26 cellular contexts compared by ENCODE assay signal in the genomic region with DNA sequence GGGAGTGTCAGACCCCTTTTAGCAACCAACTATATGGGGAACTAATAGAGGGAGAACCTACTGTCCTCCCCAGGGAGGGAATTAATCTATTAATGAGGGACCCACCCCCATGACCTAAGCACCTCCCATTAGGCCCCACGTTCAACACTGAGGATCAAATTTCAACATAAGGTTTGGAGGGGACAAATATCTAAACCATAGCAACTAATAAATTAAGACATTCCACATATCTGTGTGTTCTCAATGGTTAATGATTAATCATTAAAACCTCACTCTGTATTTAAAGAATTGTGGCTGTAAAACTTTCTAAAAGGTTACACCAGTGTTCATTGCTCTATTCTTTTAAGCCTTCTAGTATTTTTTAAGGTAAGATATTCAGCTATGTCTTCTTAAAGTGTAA.
A peak's percentile ranks its signal among the peaks of the same experiment; 100 is the strongest.
DNase-seq lines count a peak whose midpoint lies in the region; TF ChIP-seq lines count a peak whose summit lies in the region.
"Had no signal": no experiment of that assay in that cellular context is flagged by ENCODE, and none has a peak within 500 bp of the region (broad histone marks: within the 10 kb centered on the region; RNA-seq: fewer than 3 reads in every experiment).

No MANE protein-coding gene starts in this region.

- DNase-seq in NCI-H526 treated with DMSO at 0.1 percent for 48 hours (lab: John Stamatoyannopoulos, UW) (peak; percentile 39), esophagus muscularis mucosa (ENCODE audit: extremely low spot score) (no peak), GM19238 (ENCODE audit: insufficient read length, low spot score) (no peak), thyroid gland (no peak), H4 (ENCODE audit: low spot score) (no peak), NOMO-1 treated with dmso at 0.1 percent for 144 hours (lab: John Stamatoyannopoulos, UW; ENCODE audit: unreplicated experiment) (no peak)
- DNase-seq: activated CD8-positive, alpha-beta memory T cell treated with anti-CD3 and anti-CD28 coated beads, Interleukin-2, amount 50 U/mL, for 48 hours; activated CD8-positive, alpha-beta T cell treated with anti-CD3 and anti-CD28 coated beads for 36 hours; activated naive CD4-positive, alpha-beta T cell treated with anti-CD3 and anti-CD28 coated beads for 36 hours; COR-L47; foreskin melanocyte; GM23248; left cardiac atrium; NCI-H1092; NCI-H2029; NCI-H2227 treated with DMSO at 0.1 percent for 48 hours; NCI-H748 treated with DMSO at 0.1 percent for 48 hours; right cardiac atrium; spleen; stimulated activated CD4-positive, alpha-beta T cell treated with anti-CD3 and anti-CD28 coated beads, Interleukin-2, amount 100 ng/mL, for 48 hours; tibial artery had no signal

- H3K9ac ChIP-seq in liver (ENCODE audit: low read depth in 1 of 2, low read length in 2 of 2): no peak overlapping the region
- H3K9ac ChIP-seq: GM23248, neural progenitor cell had no signal

- intact Hi-C loops in esophagus muscularis mucosa (cut with DNase I): no loop called here
- intact Hi-C loops in thyroid gland (cut with DNase I): no loop called here

- 41% methylated on average over 1 of the region's 1 CpG for WGBS in esophagus muscularis mucosa
- 13% methylated on average over 1 of the region's 1 CpG for WGBS in liver
- 28 to 68% methylated on average over 1 of the region's 1 CpG for WGBS in thyroid gland, 2 donors

- no peaks in the 10 kb centered on the region for H3K27me3 ChIP-seq in esophagus muscularis mucosa
- H3K27me3 ChIP-seq in liver (ENCODE audit: control insufficient read depth in 4 of 4, insufficient read depth in 4 of 4, low read length in 3 of 4): peaks cover 0 to 3% (median 0%) of the 10 kb centered on the region in 4 donors
- H3K27me3 ChIP-seq in thyroid gland: no peaks in the 10 kb centered on the region
- H3K27me3 ChIP-seq: breast epithelium, neural progenitor cell, tibial artery had no signal

- TF ChIP-seq RAD21 in liver (IDR thresholded peaks at IDR 0.05): no peak

- peaks cover 15 to 44% (median 40%) of the 10 kb centered on the region in 4 donors for H3K4me1 ChIP-seq in esophagus muscularis mucosa
- H3K4me1 ChIP-seq in liver (ENCODE audit: control insufficient read depth in 4 of 4, insufficient read depth in 4 of 4, low read length in 3 of 4): peaks cover 0 to 18% (median 4%) of the 10 kb centered on the region in 4 donors
- H3K4me1 ChIP-seq in thyroid gland: no peaks in the 10 kb centered on the region
- H3K4me1 ChIP-seq: neural progenitor cell had no signal

- TF ChIP-seq CTCF in esophagus muscularis mucosa (IDR thresholded peaks at IDR 0.05) (no peak), liver (IDR thresholded peaks at IDR 0.05; ENCODE audit: low read depth, low read length, missing input control) (no peak), thyroid gland (IDR thresholded peaks at IDR 0.05) (no peak)

- no peak for TF ChIP-seq EP300 in esophagus muscularis mucosa (IDR thresholded peaks at IDR 0.05)

- H3K36me3 ChIP-seq in esophagus muscularis mucosa: no peaks in the 10 kb centered on the region
- H3K36me3 ChIP-seq in liver (ENCODE audit: control insufficient read depth in 4 of 4, insufficient read depth in 3 of 4, low read depth in 1 of 4, low read length in 3 of 4): no peaks in the 10 kb centered on the region
- no peaks in the 10 kb centered on the region for H3K36me3 ChIP-seq in thyroid gland
- H3K36me3 ChIP-seq: breast epithelium, neural progenitor cell, spleen, tibial artery had no signal

- TF ChIP-seq POLR2A in esophagus muscularis mucosa (IDR thresholded peaks at IDR 0.05; ENCODE audit: low read depth): no peak
- TF ChIP-seq POLR2A in thyroid gland (IDR thresholded peaks at IDR 0.05): no peak

- no peaks in the 10 kb centered on the region for H3K9me3 ChIP-seq in esophagus muscularis mucosa
- H3K9me3 ChIP-seq in liver (ENCODE audit: control insufficient read depth in 4 of 4, low read length in 3 of 4): no peaks in the 10 kb centered on the region
- no peaks in the 10 kb centered on the region for H3K9me3 ChIP-seq in thyroid gland
- H3K9me3 ChIP-seq: breast epithelium, spleen, tibial artery had no signal

- H3K4me3 ChIP-seq in esophagus muscularis mucosa (no peak overlapping the region), liver (ENCODE audit: low read depth in 1 of 3, low read length in 3 of 3) (no peak overlapping the region), thyroid gland (replicated peaks in 1 of 3) (no peak overlapping the region)
- H3K4me3 ChIP-seq: breast epithelium, GM23248, K562, neural progenitor cell, spleen, tibial artery had no signal

- H3K27ac ChIP-seq in esophagus muscularis mucosa (replicated peaks in 1 of 4): peak overlapping the region in 3 of 4 donors; percentile 75 to 79 (median 75)
- no peak overlapping the region for H3K27ac ChIP-seq in liver (ENCODE audit: low read depth in 1 of 2, low read length in 2 of 2)
- H3K27ac ChIP-seq in thyroid gland: no peak overlapping the region
- H3K27ac ChIP-seq: C4-2B, GM23248, neural progenitor cell had no signal

TF ChIP-seq in liver, 16 proteins besides CTCF, POLR2A, EP300 and RAD21:
- TF ChIP-seq YY1 (IDR thresholded peaks at IDR 0.05) (no peak), HNF4A (conservative IDR thresholded peaks at IDR 0.05) (peak in 1 of 2 donors; percentile 17), EGR1 (IDR thresholded peaks at IDR 0.05; ENCODE audit: low read depth in 2 of 2) (no peak), TAF1 (conservative IDR thresholded peaks at IDR 0.05) (no peak), GABPA (IDR thresholded peaks at IDR 0.05 in 1 of 2, conservative IDR thresholded peaks at IDR 0.05 in 1 of 2) (no peak), SP1 (IDR thresholded peaks at IDR 0.05) (peak; percentile 8), JUND (IDR thresholded peaks at IDR 0.05) (no peak), NR2F2 (IDR thresholded peaks at IDR 0.05) (no peak), FOXA2 (IDR thresholded peaks at IDR 0.05) (no peak), FOXA1 (IDR thresholded peaks at IDR 0.05) (no peak), HNF4G (IDR thresholded peaks at IDR 0.05) (no peak), RXRA (IDR thresholded peaks at IDR 0.05) (peak in 1 of 2 donors; percentile 20)
- TF ChIP-seq, protein P1, sequence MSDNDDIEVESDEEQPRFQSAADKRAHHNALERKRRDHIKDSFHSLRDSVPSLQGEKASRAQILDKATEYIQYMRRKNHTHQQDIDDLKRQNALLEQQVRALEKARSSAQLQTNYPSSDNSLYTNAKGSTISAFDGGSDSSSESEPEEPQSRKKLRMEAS (IDR thresholded peaks at IDR 0.05): no peak
- TF ChIP-seq, protein P2, sequence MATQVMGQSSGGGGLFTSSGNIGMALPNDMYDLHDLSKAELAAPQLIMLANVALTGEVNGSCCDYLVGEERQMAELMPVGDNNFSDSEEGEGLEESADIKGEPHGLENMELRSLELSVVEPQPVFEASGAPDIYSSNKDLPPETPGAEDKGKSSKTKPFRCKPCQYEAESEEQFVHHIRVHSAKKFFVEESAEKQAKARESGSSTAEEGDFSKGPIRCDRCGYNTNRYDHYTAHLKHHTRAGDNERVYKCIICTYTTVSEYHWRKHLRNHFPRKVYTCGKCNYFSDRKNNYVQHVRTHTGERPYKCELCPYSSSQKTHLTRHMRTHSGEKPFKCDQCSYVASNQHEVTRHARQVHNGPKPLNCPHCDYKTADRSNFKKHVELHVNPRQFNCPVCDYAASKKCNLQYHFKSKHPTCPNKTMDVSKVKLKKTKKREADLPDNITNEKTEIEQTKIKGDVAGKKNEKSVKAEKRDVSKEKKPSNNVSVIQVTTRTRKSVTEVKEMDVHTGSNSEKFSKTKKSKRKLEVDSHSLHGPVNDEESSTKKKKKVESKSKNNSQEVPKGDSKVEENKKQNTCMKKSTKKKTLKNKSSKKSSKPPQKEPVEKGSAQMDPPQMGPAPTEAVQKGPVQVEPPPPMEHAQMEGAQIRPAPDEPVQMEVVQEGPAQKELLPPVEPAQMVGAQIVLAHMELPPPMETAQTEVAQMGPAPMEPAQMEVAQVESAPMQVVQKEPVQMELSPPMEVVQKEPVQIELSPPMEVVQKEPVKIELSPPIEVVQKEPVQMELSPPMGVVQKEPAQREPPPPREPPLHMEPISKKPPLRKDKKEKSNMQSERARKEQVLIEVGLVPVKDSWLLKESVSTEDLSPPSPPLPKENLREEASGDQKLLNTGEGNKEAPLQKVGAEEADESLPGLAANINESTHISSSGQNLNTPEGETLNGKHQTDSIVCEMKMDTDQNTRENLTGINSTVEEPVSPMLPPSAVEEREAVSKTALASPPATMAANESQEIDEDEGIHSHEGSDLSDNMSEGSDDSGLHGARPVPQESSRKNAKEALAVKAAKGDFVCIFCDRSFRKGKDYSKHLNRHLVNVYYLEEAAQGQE (IDR thresholded peaks at IDR 0.05): no peak
- TF ChIP-seq, protein P3, sequence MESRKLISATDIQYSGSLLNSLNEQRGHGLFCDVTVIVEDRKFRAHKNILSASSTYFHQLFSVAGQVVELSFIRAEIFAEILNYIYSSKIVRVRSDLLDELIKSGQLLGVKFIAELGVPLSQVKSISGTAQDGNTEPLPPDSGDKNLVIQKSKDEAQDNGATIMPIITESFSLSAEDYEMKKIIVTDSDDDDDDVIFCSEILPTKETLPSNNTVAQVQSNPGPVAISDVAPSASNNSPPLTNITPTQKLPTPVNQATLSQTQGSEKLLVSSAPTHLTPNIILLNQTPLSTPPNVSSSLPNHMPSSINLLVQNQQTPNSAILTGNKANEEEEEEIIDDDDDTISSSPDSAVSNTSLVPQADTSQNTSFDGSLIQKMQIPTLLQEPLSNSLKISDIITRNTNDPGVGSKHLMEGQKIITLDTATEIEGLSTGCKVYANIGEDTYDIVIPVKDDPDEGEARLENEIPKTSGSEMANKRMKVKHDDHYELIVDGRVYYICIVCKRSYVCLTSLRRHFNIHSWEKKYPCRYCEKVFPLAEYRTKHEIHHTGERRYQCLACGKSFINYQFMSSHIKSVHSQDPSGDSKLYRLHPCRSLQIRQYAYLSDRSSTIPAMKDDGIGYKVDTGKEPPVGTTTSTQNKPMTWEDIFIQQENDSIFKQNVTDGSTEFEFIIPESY (IDR thresholded peaks at IDR 0.05): no peak
- TF ChIP-seq, protein P4, sequence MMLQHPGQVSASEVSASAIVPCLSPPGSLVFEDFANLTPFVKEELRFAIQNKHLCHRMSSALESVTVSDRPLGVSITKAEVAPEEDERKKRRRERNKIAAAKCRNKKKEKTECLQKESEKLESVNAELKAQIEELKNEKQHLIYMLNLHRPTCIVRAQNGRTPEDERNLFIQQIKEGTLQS (IDR thresholded peaks at IDR 0.05): no peak
TF ChIP-seq in liver: peak in this region for 3.

Comparison
In these comparisons a context has a peak if more than half of its experiments do, and no peak if none do; other contexts are left out.
1. H3K27ac ChIP-seq: peak in esophagus muscularis mucosa (3 of 4); none in liver (0 of 2) and thyroid gland (0 of 3).